ENCODE assay signal across 9 cellular contexts in genomic region chr16:71893888-71894228, GRCh38. TPM values are rescaled to one million over a fixed set of nuclear protein-coding genes. Genes with fewer than 3 reads are reported as not detected.
DNase-seq lines count a peak whose midpoint lies in the region; ATAC-seq and TF ChIP-seq lines count a peak whose summit lies in the region.
"Had no signal": no experiment of that assay in that cellular context is flagged by ENCODE, and none has a peak within 500 bp of the region (broad histone marks: within the 10 kb centered on the region; RNA-seq: fewer than 3 reads in every experiment).

No MANE protein-coding gene starts in this region.

- no peaks in the 10 kb centered on the region for H3K9me3 Mint-ChIP-seq in activated T-helper 2 cell treated with anti-CD3 and anti-CD28 coated beads, Interferon-gamma antibody, Interleukin-2, Interleukin-4, amounts not matched to agents 10 μg/mL and 5 μg/mL and 100 μg/mL, durations not matched to agents 14 hours and 24 hours and 36 hours
- no peaks in the 10 kb centered on the region for H3K9me3 Mint-ChIP-seq in immature natural killer cell

- peaks cover 5 to 6% of the 10 kb centered on the region in 2 experiments; a peak in 1 of 4 replicates for H3K4me1 ChIP-seq in SK-N-SH (ENCODE audit: control insufficient read depth in 1 of 2, insufficient read depth in 2 of 2, low read depth in 1 of 2, low read length in 1 of 2)
- H3K4me1 ChIP-seq in stomach smooth muscle (ENCODE audit: control insufficient read depth, insufficient read depth, low read length), result peaks cover 10% of the 10 kb centered on the region

- H3K9ac ChIP-seq in SK-N-SH (peak overlapping the region; percentile 98), stomach smooth muscle (ENCODE audit: low read length in 2 of 2) (peak overlapping the region; percentile 97 to 100)

- H3K27me3 Mint-ChIP-seq in activated T-helper 2 cell treated with anti-CD3 and anti-CD28 coated beads, Interferon-gamma antibody, Interleukin-2, Interleukin-4, amounts not matched to agents 10 μg/mL and 5 μg/mL and 100 μg/mL, durations not matched to agents 14 hours and 24 hours and 36 hours (ENCODE audit: low read depth), result no peaks in the 10 kb centered on the region
- H3K27me3 Mint-ChIP-seq in immature natural killer cell (ENCODE audit: low read depth in 3 of 3), result peaks cover 9 to 20% (median 17%) of the 10 kb centered on the region in 3 donors

- no peak for DNase-seq in SK-N-SH
- DNase-seq in activated T-helper 2 cell treated with anti-CD3 and anti-CD28 coated beads, Interferon-gamma antibody, Interleukin-2, Interleukin-4, amounts not matched to agents 10 μg/mL and 5 μg/mL and 100 μg/mL, durations not matched to agents 14 hours and 24 hours and 36 hours (ENCODE audit: low spot score), result no peak
- no peak for DNase-seq in immature natural killer cell
- no peak for DNase-seq in cortex of kidney (lab: John Stamatoyannopoulos, UW)
- DNase-seq in NCI-H1930 (lab: John Stamatoyannopoulos, UW), result no peak
- DNase-seq: 8988T had no signal

- peaks cover 27% of the 10 kb centered on the region for H4K20me1 ChIP-seq in SK-N-SH (ENCODE audit: insufficient read depth)

- peak overlapping the region; percentile 98 for H3K27ac Mint-ChIP-seq in activated T-helper 2 cell treated with anti-CD3 and anti-CD28 coated beads, Interferon-gamma antibody, Interleukin-2, Interleukin-4, amounts not matched to agents 10 μg/mL and 5 μg/mL and 100 μg/mL, durations not matched to agents 14 hours and 24 hours and 36 hours
- peak overlapping the region; percentile 94 to 98 (median 97) for H3K27ac Mint-ChIP-seq in immature natural killer cell

- peaks cover 13% of the 10 kb centered on the region for H3F3A ChIP-seq in SK-N-SH (replicated peaks; ENCODE audit: insufficient read depth)

- H3K4me2 ChIP-seq in SK-N-SH, result peak overlapping the region; percentile 90

- no peak for TF ChIP-seq RAD21 in SK-N-SH (IDR thresholded peaks at IDR 0.05; ENCODE audit: low read length)

- H3K36me3 ChIP-seq in SK-N-SH (replicated peaks in 1 of 2; ENCODE audit: control insufficient read depth in 1 of 2, insufficient read depth in 2 of 2, low read length in 1 of 2), result peaks cover 0 to 14% of the 10 kb centered on the region in 2 experiments
- H3K36me3 ChIP-seq in stomach smooth muscle (ENCODE audit: control insufficient read depth in 2 of 2, insufficient read depth in 2 of 2, low read length in 2 of 2), result no peaks in the 10 kb centered on the region

- TF ChIP-seq CTCF in SK-N-SH (IDR thresholded peaks at IDR 0.05), result no peak

- H3K9me3 ChIP-seq in SK-N-SH (no peaks in the 10 kb centered on the region), stomach smooth muscle (ENCODE audit: control insufficient read depth in 2 of 2, low read length in 2 of 2) (no peaks in the 10 kb centered on the region)

- POLR2A ChIA-PET in SK-N-SH (lab: Yijun Ruan, JAX), result interaction anchor here (0.8 kb wide), 1 partner anchor 11 kb away, joined by 4 read pairs; no protein-coding TSS in a partner anchor

- WGBS in SK-N-SH (ENCODE audit: low lambda C conversion rate), result 39% methylated on average over 7 of the region's 7 CpGs

- CTCF ChIA-PET in SK-N-SH (lab: Yijun Ruan, JAX), result interaction anchor here (0.8 to 8.1 kb wide), 3 partner anchors 11 to 136 kb away, joined by 3 to 59 read pairs (median 6); partner anchors contain the start of gene ZNF821

- H3K79me2 ChIP-seq in SK-N-SH (ENCODE audit: insufficient read depth), result peaks cover 35% of the 10 kb centered on the region

- H3K36me3 Mint-ChIP-seq in activated T-helper 2 cell treated with anti-CD3 and anti-CD28 coated beads, Interferon-gamma antibody, Interleukin-2, Interleukin-4, amounts not matched to agents 10 μg/mL and 5 μg/mL and 100 μg/mL, durations not matched to agents 14 hours and 24 hours and 36 hours (ENCODE audit: low read depth), result peaks cover 13% of the 10 kb centered on the region
- no peaks in the 10 kb centered on the region for H3K36me3 Mint-ChIP-seq in immature natural killer cell

- peak overlapping the region; percentile 95 for H3K4me3 Mint-ChIP-seq in activated T-helper 2 cell treated with anti-CD3 and anti-CD28 coated beads, Interferon-gamma antibody, Interleukin-2, Interleukin-4, amounts not matched to agents 10 μg/mL and 5 μg/mL and 100 μg/mL, durations not matched to agents 14 hours and 24 hours and 36 hours (ENCODE audit: low read depth)
- peak overlapping the region; percentile 95 to 98 (median 97) for H3K4me3 Mint-ChIP-seq in immature natural killer cell

- no peaks in the 10 kb centered on the region for H3K9me2 ChIP-seq in SK-N-SH

- ATAC-seq in SK-N-SH treated with all-trans-retinoic acid at 6 μM for 48 hours (no peak), HG03139 (IDR thresholded peaks at IDR 0.05; ENCODE audit: unreplicated experiment) (no peak)

- no peak for TF ChIP-seq EP300 in SK-N-SH (IDR thresholded peaks at IDR 0.05; ENCODE audit: borderline replicate concordance in 1 of 2, low read depth in 1 of 2, low read length in 1 of 2)

- H3K27ac ChIP-seq in SK-N-SH (ENCODE audit: low read depth in 2 of 2, low read length in 1 of 2) (peak overlapping the region; percentile 89 to 94), stomach smooth muscle (ENCODE audit: low read length) (peak overlapping the region; percentile 95)

- intact Hi-C loops in activated T-helper 2 cell treated with anti-CD3 and anti-CD28 coated beads, Interferon-gamma antibody, Interleukin-2, Interleukin-4, amounts not matched to agents 10 μg/mL and 5 μg/mL and 100 μg/mL, durations not matched to agents 14 hours and 24 hours and 36 hours (cut with micrococcal nuclease), result loop anchor here (2.0 to 10.0 kb wide), 4 partner anchors 13 to 201 kb away; partner anchors contain the start of genes DHX38, PHLPP2 and TXNL4B

- H2AFZ ChIP-seq in SK-N-SH (ENCODE audit: low read depth), result peak overlapping the region; percentile 80

- H3K27me3 ChIP-seq in SK-N-SH (ENCODE audit: insufficient read depth) (no peaks in the 10 kb centered on the region), stomach smooth muscle (ENCODE audit: control insufficient read depth in 1 of 2, insufficient read depth in 2 of 2, low read length in 2 of 2) (no peaks in the 10 kb centered on the region)

- peaks cover 11% of the 10 kb centered on the region for H3K4me1 Mint-ChIP-seq in activated T-helper 2 cell treated with anti-CD3 and anti-CD28 coated beads, Interferon-gamma antibody, Interleukin-2, Interleukin-4, amounts not matched to agents 10 μg/mL and 5 μg/mL and 100 μg/mL, durations not matched to agents 14 hours and 24 hours and 36 hours (ENCODE audit: low read depth)
- peaks cover 26 to 31% of the 10 kb centered on the region in 2 donors for H3K4me1 Mint-ChIP-seq in immature natural killer cell

- peak overlapping the region; percentile 69 to 94 for H3K4me3 ChIP-seq in SK-N-SH (ENCODE audit: low read depth in 2 of 2, low read length in 1 of 2)
- peak overlapping the region; percentile 98 for H3K4me3 ChIP-seq in stomach smooth muscle (ENCODE audit: low read length in 2 of 2)

TF ChIP-seq in SK-N-SH, 30 proteins besides CTCF, POLR2A, EP300 and RAD21:
- no peak for TF ChIP-seq TAF1 (IDR thresholded peaks at IDR 0.05; ENCODE audit: borderline replicate concordance, low read depth, low read length)
- TF ChIP-seq FOSL2 (IDR thresholded peaks at IDR 0.05; ENCODE audit: borderline replicate concordance, low read depth), result no peak
- TF ChIP-seq GABPA (IDR thresholded peaks at IDR 0.05; ENCODE audit: low read depth), result no peak
- TF ChIP-seq RXRA (IDR thresholded peaks at IDR 0.05; ENCODE audit: borderline replicate concordance, low read depth), result no peak
- no peak for TF ChIP-seq GATA2 (CRISPR knock-in tag; IDR thresholded peaks at IDR 0.05)
- no peak for TF ChIP-seq MXI1 (IDR thresholded peaks at IDR 0.05; ENCODE audit: low read depth, low read length)
- no peak for TF ChIP-seq MEF2A (IDR thresholded peaks at IDR 0.05; ENCODE audit: borderline replicate concordance, low read depth)

TF ChIP-seq in SK-N-SH treated with all-trans-retinoic acid at 6 μM for 48 hours, 23 proteins besides CTCF, POLR2A, EP300 and RAD21 (continues in another document):
- TF ChIP-seq CSRNP3 (CRISPR knock-in tag; IDR thresholded peaks at IDR 0.05) (no peak), ZFP3 (CRISPR knock-in tag; IDR thresholded peaks at IDR 0.05) (no peak), TCF4 (CRISPR knock-in tag; IDR thresholded peaks at IDR 0.05; ENCODE audit: borderline replicate concordance) (no peak), OSR1 (CRISPR knock-in tag; IDR thresholded peaks at IDR 0.05) (no peak)

RNA-seq across cellular contexts. Expression of gene IST1, which starts 1.5 kb away (rescaled TPM):
- polyA plus RNA-seq in SK-N-SH (2012; rRNA removed) (133 and 187 TPM in 2 replicates), immature natural killer cell (100 to 1,000 TPM in 2 of 3 donors, 10 to 100 TPM in 1; 98.3 to 171 (median 141) TPM)
- 123 and 127 TPM in 2 replicates for polyA plus RNA-seq in SK-N-SH (2012; cell fraction: cytosol; rRNA removed)
- 213 and 350 TPM in 2 replicates for polyA plus RNA-seq in SK-N-SH (2012; cell fraction: nucleus; rRNA removed)
- 158 and 167 TPM in 2 replicates for total RNA-seq in activated T-helper 2 cell treated with anti-CD3 and anti-CD28 coated beads, Interferon-gamma antibody, Interleukin-2, Interleukin-4, amounts not matched to agents 10 μg/mL and 5 μg/mL and 100 μg/mL, durations not matched to agents 14 hours and 24 hours and 36 hours

RNA-seq across cellular contexts. Expression of gene ZNF821, which starts 9.9 kb away (rescaled TPM):
- polyA plus RNA-seq in SK-N-SH (2012; rRNA removed) (7.7 and 8.8 TPM in 2 replicates), immature natural killer cell (10 to 100 TPM in 2 of 3 donors, 1 to 10 TPM in 1; 9.3 to 12.6 (median 12.2) TPM)
- polyA plus RNA-seq in SK-N-SH (2012; cell fraction: cytosol; rRNA removed), result 5.7 and 7.4 TPM in 2 replicates
- polyA plus RNA-seq in SK-N-SH (2012; cell fraction: nucleus; rRNA removed), result 13.5 and 21.4 TPM in 2 replicates
- 7.9 and 9.2 TPM in 2 replicates for total RNA-seq in activated T-helper 2 cell treated with anti-CD3 and anti-CD28 coated beads, Interferon-gamma antibody, Interleukin-2, Interleukin-4, amounts not matched to agents 10 μg/mL and 5 μg/mL and 100 μg/mL, durations not matched to agents 14 hours and 24 hours and 36 hours

RNA-seq across cellular contexts. Expression of gene ATXN1L, which starts 48.1 kb away (rescaled TPM):
- polyA plus RNA-seq in SK-N-SH (2012; rRNA removed) (8.0 and 11.0 TPM in 2 replicates), immature natural killer cell (10 to 100 TPM in 1 of 3 donors, 1 to 10 TPM in 2; 9.6 to 18.6 (median 9.8) TPM)
- polyA plus RNA-seq in SK-N-SH (2012; cell fraction: cytosol; rRNA removed), result 5.7 and 7.1 TPM in 2 replicates
- 16.8 and 23.7 TPM in 2 replicates for polyA plus RNA-seq in SK-N-SH (2012; cell fraction: nucleus; rRNA removed)
- 17.2 and 19.7 TPM in 2 replicates for total RNA-seq in activated T-helper 2 cell treated with anti-CD3 and anti-CD28 coated beads, Interferon-gamma antibody, Interleukin-2, Interleukin-4, amounts not matched to agents 10 μg/mL and 5 μg/mL and 100 μg/mL, durations not matched to agents 14 hours and 24 hours and 36 hours
